In genomic region chr2:75622929-75623328, GRCh38 we compare ENCODE assay signal across 20 cellular contexts. TPM values are rescaled to one million over a fixed set of nuclear protein-coding genes. Genes with fewer than 3 reads are reported as not detected.
A peak's percentile ranks its signal among the peaks of the same experiment; 100 is the strongest.
DNase-seq lines count a peak whose midpoint lies in the region; ATAC-seq and TF ChIP-seq lines count a peak whose summit lies in the region.
"Had no signal": no experiment of that assay in that cellular context is flagged by ENCODE, and none has a peak within 500 bp of the region (broad histone marks: within the 10 kb centered on the region; RNA-seq: fewer than 3 reads in every experiment).

No MANE protein-coding gene starts in this region.

- H3K4me1 Mint-ChIP-seq in endodermal cell = no peaks in the 10 kb centered on the region
- H3K4me1 Mint-ChIP-seq in stimulated activated memory B cell treated with anti-CD40 and anti-IgM and Interleukin-4, amounts not matched to agents 10 μg/mL and 1 μg/mL and 100 μg/mL, for 72 hours = no peaks in the 10 kb centered on the region
- H3K4me1 Mint-ChIP-seq: H9 had no signal

- no peak overlapping the region for H3K4me2 ChIP-seq in SK-N-SH

- H3K9me3 Mint-ChIP-seq in endodermal cell = no peaks in the 10 kb centered on the region
- no peaks in the 10 kb centered on the region for H3K9me3 Mint-ChIP-seq in stimulated activated memory B cell treated with anti-CD40 and anti-IgM and Interleukin-4, amounts not matched to agents 10 μg/mL and 1 μg/mL and 100 μg/mL, for 72 hours
- H3K9me3 Mint-ChIP-seq: H9, HFFc6 had no signal

- TF ChIP-seq RAD21 in SK-N-SH (IDR thresholded peaks at IDR 0.05; ENCODE audit: low read length) = no peak

- no peaks in the 10 kb centered on the region; a peak in 1 of 4 replicates for H3K4me1 ChIP-seq in SK-N-SH (ENCODE audit: control insufficient read depth in 1 of 2, insufficient read depth in 2 of 2, low read depth in 1 of 2, low read length in 1 of 2)
- H3K4me1 ChIP-seq in HEK293 (ENCODE audit: control insufficient read depth, insufficient read depth, low read length) = no peaks in the 10 kb centered on the region
- H3K4me1 ChIP-seq in endodermal cell (ENCODE audit: control insufficient read depth, insufficient read depth, low read length) = no peaks in the 10 kb centered on the region
- no peaks in the 10 kb centered on the region for H3K4me1 ChIP-seq in ovary (ENCODE audit: insufficient read depth)

- no peak overlapping the region for H3K4me3 Mint-ChIP-seq in endodermal cell
- no peak overlapping the region for H3K4me3 Mint-ChIP-seq in stimulated activated memory B cell treated with anti-CD40 and anti-IgM and Interleukin-4, amounts not matched to agents 10 μg/mL and 1 μg/mL and 100 μg/mL, for 72 hours
- H3K4me3 Mint-ChIP-seq: CD4-positive, alpha-beta memory T cell; H9; HFFc6 had no signal

- CTCF ChIA-PET in SK-N-SH (lab: Yijun Ruan, JAX) (interaction anchor here (1.0 to 1.9 kb wide), 4 partner anchors 13 to 158 kb away, joined by 5 to 6 read pairs (median 6); no protein-coding TSS in a partner anchor), HEK293 (lab: Yijun Ruan, JAX) (interaction anchor here (0.6 to 1.5 kb wide), 4 partner anchors 8 to 487 kb away, joined by 3 to 5 read pairs (median 4); no protein-coding TSS in a partner anchor)

- H3K79me2 ChIP-seq in SK-N-SH (ENCODE audit: insufficient read depth) = no peaks in the 10 kb centered on the region

- no peak overlapping the region for H2AFZ ChIP-seq in SK-N-SH (ENCODE audit: low read depth)
- H2AFZ ChIP-seq: GM23248 had no signal

- H3K27me3 ChIP-seq in SK-N-SH (ENCODE audit: insufficient read depth) (no peaks in the 10 kb centered on the region), endodermal cell (ENCODE audit: control insufficient read depth, insufficient read depth, low read length, poor library complexity, severe bottlenecking) (no peaks in the 10 kb centered on the region), ovary (no peaks in the 10 kb centered on the region)

- H3K27ac Mint-ChIP-seq in endodermal cell = no peak overlapping the region
- no peak overlapping the region for H3K27ac Mint-ChIP-seq in stimulated activated memory B cell treated with anti-CD40 and anti-IgM and Interleukin-4, amounts not matched to agents 10 μg/mL and 1 μg/mL and 100 μg/mL, for 72 hours
- H3K27ac Mint-ChIP-seq: CD4-positive, alpha-beta memory T cell; H9; HFFc6 had no signal

- no peak for TF ChIP-seq CTCF in SK-N-SH (IDR thresholded peaks at IDR 0.05)
- no peak for TF ChIP-seq CTCF in HEK293 (tag by site-specific recombination; IDR thresholded peaks at IDR 0.05)
- no peak for TF ChIP-seq CTCF in endodermal cell (conservative IDR thresholded peaks at IDR 0.05)
- no peak for TF ChIP-seq CTCF in ovary (IDR thresholded peaks at IDR 0.05)

- peaks cover 8% of the 10 kb centered on the region for H3K27me3 Mint-ChIP-seq in endodermal cell (ENCODE audit: insufficient read depth)
- H3K27me3 Mint-ChIP-seq in stimulated activated memory B cell treated with anti-CD40 and anti-IgM and Interleukin-4, amounts not matched to agents 10 μg/mL and 1 μg/mL and 100 μg/mL, for 72 hours = peaks cover 29% of the 10 kb centered on the region

- H3K36me3 ChIP-seq in SK-N-SH (replicated peaks in 1 of 2; ENCODE audit: control insufficient read depth in 1 of 2, insufficient read depth in 2 of 2, low read length in 1 of 2) (no peaks in the 10 kb centered on the region), HEK293 (ENCODE audit: control insufficient read depth in 2 of 2, insufficient read depth in 1 of 2, low read length in 2 of 2) (no peaks in the 10 kb centered on the region), endodermal cell (ENCODE audit: control insufficient read depth, insufficient read depth, low read length) (no peaks in the 10 kb centered on the region), ovary (no peaks in the 10 kb centered on the region)

- no peaks in the 10 kb centered on the region for H3K36me3 Mint-ChIP-seq in endodermal cell (ENCODE audit: low read depth)
- H3K36me3 Mint-ChIP-seq in stimulated activated memory B cell treated with anti-CD40 and anti-IgM and Interleukin-4, amounts not matched to agents 10 μg/mL and 1 μg/mL and 100 μg/mL, for 72 hours = no peaks in the 10 kb centered on the region
- H3K36me3 Mint-ChIP-seq: CD4-positive, alpha-beta memory T cell had no signal

- H3K27ac ChIP-seq in SK-N-SH (ENCODE audit: low read depth in 2 of 2, low read length in 1 of 2) (no peak overlapping the region), HEK293 (ENCODE audit: extremely low read depth, low read depth, low read length) (no peak overlapping the region), endodermal cell (ENCODE audit: low read depth, low read length) (no peak overlapping the region), ovary (no peak overlapping the region)
- H3K27ac ChIP-seq: 22Rv1, GM23248 had no signal

- H3K9ac ChIP-seq in SK-N-SH = no peak overlapping the region
- H3K9ac ChIP-seq in endodermal cell (ENCODE audit: extremely low read depth, low read length, poor library complexity, severe bottlenecking) = no peak overlapping the region
- H3K9ac ChIP-seq: GM23248 had no signal

- WGBS in SK-N-SH (ENCODE audit: low lambda C conversion rate) = 58% methylated on average over 3 of the region's 3 CpGs
- 86 to 95% methylated on average over 3 of the region's 3 CpGs for WGBS in endodermal cell (ENCODE audit: insufficient coverage in 1 of 2, insufficient read length in 1 of 2), 2 experiments
- WGBS in ovary, 3 donors = 67 to 81% (median 78%) methylated on average over 3 of the region's 3 CpGs

- no peak for ATAC-seq in SK-N-SH treated with all-trans-retinoic acid at 6 μM for 48 hours
- ATAC-seq in stimulated activated memory B cell treated with anti-CD40 and anti-IgM and Interleukin-4, amounts not matched to agents 10 μg/mL and 1 μg/mL and 100 μg/mL, for 72 hours = peak; percentile 40
- ATAC-seq: HCT116 had no signal

- DNase-seq in SK-N-SH = no peak
- peak; percentile 20 for DNase-seq in endodermal cell
- DNase-seq in ovary = no peak
- DNase-seq in midbrain (lab: John Stamatoyannopoulos, UW) = no peak
- no peak for DNase-seq in NCI-H2107 (lab: John Stamatoyannopoulos, UW)
- DNase-seq: ACHN; AML-193; C1 segment of cervical spinal cord; Calu3; CD4-positive, alpha-beta memory T cell; COR-L47; DND-41; H9; HFFc6 had no signal

- H3F3A ChIP-seq in SK-N-SH (replicated peaks; ENCODE audit: insufficient read depth) = peaks cover 12% of the 10 kb centered on the region

- no peaks in the 10 kb centered on the region for H4K20me1 ChIP-seq in SK-N-SH (ENCODE audit: insufficient read depth)

- TF ChIP-seq POLR2A in ovary (IDR thresholded peaks at IDR 0.05) = no peak

- POLR2A ChIA-PET in SK-N-SH (lab: Yijun Ruan, JAX) = no interaction called here
- POLR2A ChIA-PET in HEK293 (lab: Yijun Ruan, JAX) = no interaction called here

- no peaks in the 10 kb centered on the region for H3K9me2 ChIP-seq in SK-N-SH

- intact Hi-C loops in ovary (cut with DNase I) = no loop called here

- H3K4me3 ChIP-seq in SK-N-SH (ENCODE audit: low read depth in 2 of 2, low read length in 1 of 2) (no peak overlapping the region), HEK293 (ENCODE audit: low read depth, low read length) (no peak overlapping the region), endodermal cell (ENCODE audit: low read length) (no peak overlapping the region), ovary (no peak overlapping the region)
- H3K4me3 ChIP-seq: GM23248 had no signal

- no peaks in the 10 kb centered on the region for H3K9me3 ChIP-seq in SK-N-SH
- H3K9me3 ChIP-seq in HEK293 (ENCODE audit: control insufficient read depth, insufficient read depth, low read depth, low read length) = no peaks in the 10 kb centered on the region
- H3K9me3 ChIP-seq in endodermal cell (ENCODE audit: control insufficient read depth, low read length) = no peaks in the 10 kb centered on the region
- no peaks in the 10 kb centered on the region for H3K9me3 ChIP-seq in ovary

- TF ChIP-seq EP300 in SK-N-SH (IDR thresholded peaks at IDR 0.05; ENCODE audit: borderline replicate concordance in 1 of 2, low read depth in 1 of 2, low read length in 1 of 2) (no peak), ovary (IDR thresholded peaks at IDR 0.05) (no peak)

TF ChIP-seq in SK-N-SH, 30 proteins besides CTCF, POLR2A, EP300 and RAD21 (continues in another document):
- no peak for TF ChIP-seq TEAD4 (IDR thresholded peaks at IDR 0.05; ENCODE audit: borderline replicate concordance, insufficient read depth)

TF ChIP-seq in SK-N-SH treated with all-trans-retinoic acid at 6 μM for 48 hours, 23 proteins besides CTCF, POLR2A, EP300 and RAD21:
- TF ChIP-seq, protein P1, sequence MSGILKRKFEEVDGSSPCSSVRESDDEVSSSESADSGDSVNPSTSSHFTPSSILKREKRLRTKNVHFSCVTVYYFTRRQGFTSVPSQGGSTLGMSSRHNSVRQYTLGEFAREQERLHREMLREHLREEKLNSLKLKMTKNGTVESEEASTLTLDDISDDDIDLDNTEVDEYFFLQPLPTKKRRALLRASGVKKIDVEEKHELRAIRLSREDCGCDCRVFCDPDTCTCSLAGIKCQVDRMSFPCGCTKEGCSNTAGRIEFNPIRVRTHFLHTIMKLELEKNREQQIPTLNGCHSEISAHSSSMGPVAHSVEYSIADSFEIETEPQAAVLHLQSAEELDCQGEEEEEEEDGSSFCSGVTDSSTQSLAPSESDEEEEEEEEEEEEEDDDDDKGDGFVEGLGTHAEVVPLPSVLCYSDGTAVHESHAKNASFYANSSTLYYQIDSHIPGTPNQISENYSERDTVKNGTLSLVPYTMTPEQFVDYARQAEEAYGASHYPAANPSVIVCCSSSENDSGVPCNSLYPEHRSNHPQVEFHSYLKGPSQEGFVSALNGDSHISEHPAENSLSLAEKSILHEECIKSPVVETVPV (CRISPR knock-in tag; IDR thresholded peaks at IDR 0.05) = no peak
TF ChIP-seq in SK-N-SH treated with all-trans-retinoic acid at 6 μM for 48 hours: peak in this region for 0.

TF ChIP-seq in HEK293, 187 proteins besides CTCF, POLR2A, EP300 and RAD21 (continues in another document):
- TF ChIP-seq ZSCAN30 (tag by site-specific recombination; IDR thresholded peaks at IDR 0.05) = no peak

RNA-seq across cellular contexts. Expression of gene MRPL19, which starts 23.7 kb away (rescaled TPM):
- polyA plus RNA-seq in SK-N-SH (2012; rRNA removed) (15.4 and 18.5 TPM in 2 replicates), ovary (10 to 100 TPM; 11.9 to 30.5 TPM)
- polyA plus RNA-seq in SK-N-SH (2012; cell fraction: cytosol; rRNA removed) = 24.7 and 39.6 TPM in 2 replicates
- polyA plus RNA-seq in SK-N-SH (2012; cell fraction: nucleus; rRNA removed) = 8.2 and 8.3 TPM in 2 replicates
- total RNA-seq in endodermal cell (10 to 100 TPM; 63.7 to 77.6 TPM), ovary (10 to 100 TPM; 20.5 to 46.8 (median 34.1) TPM)
- 36.9 TPM for polyA plus RNA-seq in endodermal cell (2013, experiment 1 of 2)
- 38.0 TPM for polyA plus RNA-seq in endodermal cell (2013, experiment 2 of 2)

Comparison
In these comparisons a context has a peak if more than half of its experiments do, and no peak if none do; other contexts are left out.
1. Of the 4 proteins assayed by ChIP-seq in both HEK293 and SK-N-SH: peak only in HEK293: none; only in SK-N-SH: none; in both: REST; in neither: 3.